ENCODE assay signal across 10 cellular contexts in genomic region chr3:139540686-139541085, GRCh38. TPM values are rescaled to one million over a fixed set of nuclear protein-coding genes. Genes with fewer than 3 reads are reported as not detected.
DNase-seq lines count a peak whose midpoint lies in the region; ATAC-seq and TF ChIP-seq lines count a peak whose summit lies in the region.
"Had no signal": no experiment of that assay in that cellular context is flagged by ENCODE, and none has a peak within 500 bp of the region (broad histone marks: within the 10 kb centered on the region; RNA-seq: fewer than 3 reads in every experiment).

No MANE protein-coding gene starts in this region.

- POLR2A ChIA-PET in WTC11 (lab: Charles Lee), result interaction anchor here (0.9 kb wide), 1 partner anchor 15 kb away, joined by 3 read pairs; no protein-coding TSS in a partner anchor
- POLR2A ChIA-PET in activated CD4-positive, alpha-beta memory T cell treated with anti-CD3 and anti-CD28 coated beads, Interleukin-2, amount 10 ng/mL, durations not matched to agents 7 days and 5 days (lab: Charles Lee), result no interaction called here

- CTCF ChIA-PET in WTC11 (lab: Charles Lee), result interaction anchor here (1.9 kb wide), 1 partner anchor 21 kb away, joined by 5 read pairs; no protein-coding TSS in a partner anchor
- CTCF ChIA-PET in activated CD4-positive, alpha-beta memory T cell treated with anti-CD3 and anti-CD28 coated beads, Interleukin-2, amount 10 ng/mL, durations not matched to agents 7 days and 5 days (lab: Charles Lee), result no interaction called here

- H3K9me2 ChIP-seq in Karpas-422 (replicated peaks; ENCODE audit: insufficient read depth, low read length), result no peaks in the 10 kb centered on the region

- no peak overlapping the region for H3K4me2 ChIP-seq in Karpas-422 (ENCODE audit: low read depth, low read length, poor library complexity, severe bottlenecking)

- H4K20me1 ChIP-seq in Karpas-422 (ENCODE audit: insufficient read depth, low read depth, low read length), result no peaks in the 10 kb centered on the region

- H3K36me3 ChIP-seq in kidney epithelial cell (ENCODE audit: control insufficient read depth, insufficient read depth, low read length) (peaks cover 2% of the 10 kb centered on the region), Karpas-422 (ENCODE audit: insufficient read depth, low read length) (no peaks in the 10 kb centered on the region)

- H3K27ac Mint-ChIP-seq in stimulated activated naive CD8-positive, alpha-beta T cell treated with anti-CD3 and anti-CD28 coated beads, Interleukin-15, Interleukin-2, amounts not matched to agents 100 ng/mL and 50 ng/mL, for 24 hours, result no peak overlapping the region
- H3K27ac Mint-ChIP-seq in WTC11, result no peak overlapping the region
- H3K27ac Mint-ChIP-seq in activated CD4-positive, alpha-beta memory T cell treated with anti-CD3 and anti-CD28 coated beads, Interleukin-2, amount 10 ng/mL, durations not matched to agents 7 days and 5 days, result no peak overlapping the region
- H3K27ac Mint-ChIP-seq: CD8-positive, alpha-beta memory T cell had no signal

- H3K27me3 ChIP-seq in kidney epithelial cell (ENCODE audit: control insufficient read depth, insufficient read depth, low read length) (no peaks in the 10 kb centered on the region), Karpas-422 (ENCODE audit: low read length) (no peaks in the 10 kb centered on the region)

- H3K4me3 Mint-ChIP-seq in stimulated activated naive CD8-positive, alpha-beta T cell treated with anti-CD3 and anti-CD28 coated beads, Interleukin-15, Interleukin-2, amounts not matched to agents 100 ng/mL and 50 ng/mL, for 24 hours, result peak overlapping the region; percentile 42
- peak overlapping the region; percentile 78 for H3K4me3 Mint-ChIP-seq in WTC11
- H3K4me3 Mint-ChIP-seq in activated CD4-positive, alpha-beta memory T cell treated with anti-CD3 and anti-CD28 coated beads, Interleukin-2, amount 10 ng/mL, durations not matched to agents 7 days and 5 days, result no peak overlapping the region

- TF ChIP-seq CTCF in WTC11 (IDR thresholded peaks at IDR 0.05) (no peak), kidney epithelial cell (IDR thresholded peaks at IDR 0.05; ENCODE audit: insufficient read depth, low read length, poor library complexity, severe bottlenecking) (no peak)

- no peaks in the 10 kb centered on the region for H3K79me2 ChIP-seq in Karpas-422 (ENCODE audit: low read length)

- H3K9me3 Mint-ChIP-seq in stimulated activated naive CD8-positive, alpha-beta T cell treated with anti-CD3 and anti-CD28 coated beads, Interleukin-15, Interleukin-2, amounts not matched to agents 100 ng/mL and 50 ng/mL, for 24 hours, result no peaks in the 10 kb centered on the region
- H3K9me3 Mint-ChIP-seq in WTC11, result peaks cover 6% of the 10 kb centered on the region
- H3K9me3 Mint-ChIP-seq in activated CD4-positive, alpha-beta memory T cell treated with anti-CD3 and anti-CD28 coated beads, Interleukin-2, amount 10 ng/mL, durations not matched to agents 7 days and 5 days, result no peaks in the 10 kb centered on the region
- H3K9me3 Mint-ChIP-seq: CD8-positive, alpha-beta memory T cell had no signal

- no peaks in the 10 kb centered on the region for H3K4me1 ChIP-seq in Karpas-422 (ENCODE audit: low read length)

- DNase-seq in stimulated activated naive CD8-positive, alpha-beta T cell treated with anti-CD3 and anti-CD28 coated beads, Interleukin-15, Interleukin-2, amounts not matched to agents 100 U/mL and 50 U/mL, for 24 hours, result no peak
- no peak for DNase-seq in WTC11 (ENCODE audit: low spot score)
- no peak for DNase-seq in kidney epithelial cell (ENCODE audit: low read depth)
- DNase-seq in Karpas-422, result no peak
- no peak for DNase-seq in activated CD4-positive, alpha-beta memory T cell treated with anti-CD3 and anti-CD28 coated beads, Interleukin-2, amount 10 ng/mL, durations not matched to agents 7 days and 5 days
- DNase-seq in activated CD4-positive, alpha-beta T cell treated with anti-CD3 and anti-CD28 coated beads for 4 hours, result no peak
- DNase-seq: CD8-positive, alpha-beta memory T cell; NCI-H1105 had no signal

- H3K27ac ChIP-seq in Karpas-422 (ENCODE audit: low read length), result no peak overlapping the region

- peaks cover 23% of the 10 kb centered on the region for H3K4me1 Mint-ChIP-seq in stimulated activated naive CD8-positive, alpha-beta T cell treated with anti-CD3 and anti-CD28 coated beads, Interleukin-15, Interleukin-2, amounts not matched to agents 100 ng/mL and 50 ng/mL, for 24 hours (ENCODE audit: low read depth)
- peaks cover 39% of the 10 kb centered on the region for H3K4me1 Mint-ChIP-seq in WTC11
- peaks cover 9% of the 10 kb centered on the region for H3K4me1 Mint-ChIP-seq in activated CD4-positive, alpha-beta memory T cell treated with anti-CD3 and anti-CD28 coated beads, Interleukin-2, amount 10 ng/mL, durations not matched to agents 7 days and 5 days

- no peaks in the 10 kb centered on the region for H3K9me3 ChIP-seq in Karpas-422 (ENCODE audit: low read length)

- H2AFZ ChIP-seq in Karpas-422 (ENCODE audit: low read length), result no peak overlapping the region

- ATAC-seq in stimulated activated naive CD8-positive, alpha-beta T cell treated with anti-CD3 and anti-CD28 coated beads, Interleukin-15, Interleukin-2, amounts not matched to agents 100 U/mL and 50 U/mL, for 24 hours, result no peak
- no peak for ATAC-seq in WTC11
- no peak for ATAC-seq in HG03565 (IDR thresholded peaks at IDR 0.05; ENCODE audit: unreplicated experiment)

- H3K4me3 ChIP-seq in kidney epithelial cell (ENCODE audit: low read depth, low read length) (peak overlapping the region; percentile 61), Karpas-422 (ENCODE audit: low read length) (no peak overlapping the region)

- H3K27me3 Mint-ChIP-seq in stimulated activated naive CD8-positive, alpha-beta T cell treated with anti-CD3 and anti-CD28 coated beads, Interleukin-15, Interleukin-2, amounts not matched to agents 100 ng/mL and 50 ng/mL, for 24 hours, result peaks cover 50% of the 10 kb centered on the region
- H3K27me3 Mint-ChIP-seq in WTC11 (ENCODE audit: low read depth), result peaks cover 37% of the 10 kb centered on the region
- H3K27me3 Mint-ChIP-seq in activated CD4-positive, alpha-beta memory T cell treated with anti-CD3 and anti-CD28 coated beads, Interleukin-2, amount 10 ng/mL, durations not matched to agents 7 days and 5 days, result peaks cover 51% of the 10 kb centered on the region

- H3K9ac ChIP-seq in Karpas-422 (ENCODE audit: low read length), result no peak overlapping the region

- no peaks in the 10 kb centered on the region for H3K36me3 Mint-ChIP-seq in stimulated activated naive CD8-positive, alpha-beta T cell treated with anti-CD3 and anti-CD28 coated beads, Interleukin-15, Interleukin-2, amounts not matched to agents 100 ng/mL and 50 ng/mL, for 24 hours (ENCODE audit: low read depth)
- H3K36me3 Mint-ChIP-seq in WTC11, result peaks cover 4% of the 10 kb centered on the region; the same call in 1 of the 2 replicates
- no peaks in the 10 kb centered on the region for H3K36me3 Mint-ChIP-seq in activated CD4-positive, alpha-beta memory T cell treated with anti-CD3 and anti-CD28 coated beads, Interleukin-2, amount 10 ng/mL, durations not matched to agents 7 days and 5 days (ENCODE audit: low read depth)
- H3K36me3 Mint-ChIP-seq: CD8-positive, alpha-beta memory T cell had no signal

TF ChIP-seq in WTC11, 78 proteins besides CTCF, POLR2A, EP300 and RAD21 (continues in another document):
- TF ChIP-seq CREM (CRISPR knock-in tag; IDR thresholded peaks at IDR 0.05) (no peak), TCF7 (CRISPR knock-in tag; IDR thresholded peaks at IDR 0.05; ENCODE audit: low read depth) (no peak), ZNF232 (CRISPR knock-in tag; IDR thresholded peaks at IDR 0.05) (no peak), SP1 (CRISPR knock-in tag; conservative IDR thresholded peaks at IDR 0.05) (no peak), MXD4 (CRISPR knock-in tag; IDR thresholded peaks at IDR 0.05; ENCODE audit: borderline replicate concordance) (no peak), ATF6 (CRISPR knock-in tag; IDR thresholded peaks at IDR 0.05) (no peak), NR2C2 (CRISPR knock-in tag; IDR thresholded peaks at IDR 0.05) (no peak), ZNF138 (CRISPR knock-in tag; conservative IDR thresholded peaks at IDR 0.05) (no peak), ELF4 (CRISPR knock-in tag; IDR thresholded peaks at IDR 0.05; ENCODE audit: low read depth) (no peak)

RNA-seq across cellular contexts. Expression of gene RBP1, which starts 1.1 kb away (rescaled TPM):
- 53.3 to 60.3 TPM (median 58.6 TPM) in 3 replicates for total RNA-seq in WTC11 (2021)
- total RNA-seq in kidney epithelial cell, result 208 and 211 TPM in 2 replicates
- total RNA-seq in Karpas-422 (2014; rRNA removed; shearing (Covaris generic); ENCODE audit: low replicate concordance), result not detected in 2 replicates
- total RNA-seq in activated CD4-positive, alpha-beta memory T cell treated with anti-CD3 and anti-CD28 coated beads, Interleukin-2, amount 10 ng/mL, durations not matched to agents 7 days and 5 days, result not detected
- total RNA-seq: CD8-positive, alpha-beta memory T cell had no signal

Comparison
In these comparisons a context has a peak if more than half of its experiments do, and no peak if none do; other contexts are left out.
1. RNA of gene RBP1, which starts 1.1 kb away (total RNA-seq): 208 to 211 TPM in kidney epithelial cell and 53.3 to 60.3 TPM in WTC11; not detected in Karpas-422 and not detected in activated CD4-positive, alpha-beta memory T cell treated with anti-CD3 and anti-CD28 coated beads, Interleukin-2, amount 10 ng/mL, durations not matched to agents 7 days and 5 days; every median in the first group is over 10 times any median in the second.